8 cellular contexts compared by ENCODE assay signal in the genomic region with DNA sequence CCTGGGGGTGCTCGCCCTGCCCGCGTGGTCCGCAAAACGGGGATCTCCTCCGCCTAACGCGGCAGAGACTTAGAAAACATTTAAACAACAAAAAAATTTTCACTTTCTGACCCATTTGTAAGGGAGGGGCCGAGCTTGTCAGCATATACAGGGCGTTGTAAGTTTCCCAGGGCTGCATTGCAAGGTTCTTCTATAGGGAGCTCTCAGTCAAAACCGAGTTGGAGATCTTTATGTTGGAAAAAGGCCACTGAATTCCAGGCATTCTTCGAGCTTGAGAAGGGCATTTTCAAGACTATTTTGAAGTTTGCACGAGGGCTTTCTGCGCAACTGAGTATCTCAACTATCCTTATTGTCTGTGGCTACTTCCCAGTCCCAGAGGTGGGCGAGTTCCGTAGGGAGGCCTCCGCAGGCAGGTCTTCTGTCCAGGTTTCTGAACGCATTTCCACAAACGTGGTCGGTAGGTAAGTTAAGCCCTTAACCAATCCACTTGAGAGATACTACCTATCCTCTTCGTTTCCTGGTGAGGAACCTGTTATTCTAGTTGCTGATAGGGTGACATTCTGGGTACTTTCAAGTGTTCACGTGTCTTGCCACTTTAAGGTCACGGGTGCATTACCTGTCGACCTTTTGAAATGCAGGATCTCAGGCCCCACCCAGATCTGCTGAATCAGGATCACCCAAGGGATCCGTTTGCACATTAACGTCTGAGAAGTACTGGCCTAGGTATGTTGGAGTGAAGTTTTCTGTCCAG. TPM values are rescaled to one million over a fixed set of nuclear protein-coding genes. Genes with fewer than 3 reads are reported as not detected.
DNase-seq lines count a peak whose midpoint lies in the region; ATAC-seq, FAIRE-seq and TF ChIP-seq lines count a peak whose summit lies in the region.

No MANE protein-coding gene starts in this region.

- no peaks in the 10 kb centered on the region for H3K36me3 ChIP-seq in effector memory CD4-positive, alpha-beta T cell (ENCODE audit: control insufficient read depth, insufficient read depth, low read length)
- no peaks in the 10 kb centered on the region for H3K36me3 ChIP-seq in mesodermal cell (ENCODE audit: control insufficient read depth, insufficient read depth, low read length)

- H3K4me3 ChIP-seq in AG10803 (ENCODE audit: low read length) (peak overlapping the region; percentile 79), mesodermal cell (ENCODE audit: extremely low read depth, insufficient read depth, low read length, poor library complexity, severe bottlenecking) (peak overlapping the region; percentile 61)
- peak overlapping the region; percentile 92 for H3K4me3 ChIP-seq in effector memory CD4-positive, alpha-beta T cell (ENCODE audit: insufficient read depth, low read depth, low read length, poor library complexity, severe bottlenecking)

- peaks cover 9% of the 10 kb centered on the region for H3K4me1 ChIP-seq in effector memory CD4-positive, alpha-beta T cell (ENCODE audit: control insufficient read depth, insufficient read depth, low read length, poor library complexity, severe bottlenecking)
- H3K4me1 ChIP-seq in mesodermal cell (ENCODE audit: control insufficient read depth, insufficient read depth, low read length, poor library complexity, severe bottlenecking): peaks cover 11% of the 10 kb centered on the region

- ATAC-seq in HG03196 (IDR thresholded peaks at IDR 0.05; ENCODE audit: unreplicated experiment): no peak

- no peak for TF ChIP-seq POLR2A in H54 (IDR thresholded peaks at IDR 0.05; ENCODE audit: low read depth, low read length)

- H3K27me3 ChIP-seq in effector memory CD4-positive, alpha-beta T cell (replicated peaks; ENCODE audit: control insufficient read depth, insufficient read depth, low read length, poor library complexity, severe bottlenecking): no peaks in the 10 kb centered on the region

- FAIRE-seq in H54 (lab: Jason Lieb, UNC): peak; percentile 78

- peak; percentile 80 for DNase-seq in AG10803 (ENCODE audit: low read depth)
- peak; percentile 55 for DNase-seq in H54 (ENCODE audit: insufficient read length, low spot score)
- DNase-seq in OCI-M1 (lab: John Stamatoyannopoulos, UW): peak; percentile 58
- DNase-seq in effector memory CD4-positive, alpha-beta T cell: no peak
- no peak for DNase-seq in stimulated activated CD4-positive, alpha-beta T cell treated with anti-CD3 and anti-CD28 coated beads, Interleukin-4, amount 100 ng/mL, for 4 hours
- DNase-seq in NCI-H2171 treated with DMSO at 0.1 percent for 48 hours (lab: John Stamatoyannopoulos, UW): no peak

- TF ChIP-seq CTCF in AG10803 (conservative IDR thresholded peaks at IDR 0.05; ENCODE audit: low read length): no peak

- H3K9me3 ChIP-seq in effector memory CD4-positive, alpha-beta T cell (ENCODE audit: control insufficient read depth, low read length): no peaks in the 10 kb centered on the region
- no peaks in the 10 kb centered on the region for H3K9me3 ChIP-seq in mesodermal cell (ENCODE audit: control insufficient read depth, low read length)

- H3K27ac ChIP-seq in effector memory CD4-positive, alpha-beta T cell (ENCODE audit: insufficient read depth, low read length, poor library complexity, severe bottlenecking): no peak overlapping the region
- no peak overlapping the region for H3K27ac ChIP-seq in mesodermal cell (ENCODE audit: low read depth, low read length, severe bottlenecking)

- WGBS in mesodermal cell (ENCODE audit: insufficient coverage in 2 of 2), 2 experiments: 13 to 21% methylated on average over 14 to 21 of the region's 26 CpGs

RNA-seq across cellular contexts. Expression of gene TJP2, which starts 51.5 kb away (rescaled TPM):
- 44.0 TPM for polyA plus RNA-seq in mesodermal cell (2013, experiment 1 of 2)
- polyA plus RNA-seq in mesodermal cell (2013, experiment 2 of 2): 46.7 TPM

Comparison
In these comparisons a context has a peak if more than half of its experiments do, and no peak if none do; other contexts are left out.
1. DNase-seq: peak in AG10803 (single experiment), H54 (single experiment) and OCI-M1 (single experiment); none in effector memory CD4-positive, alpha-beta T cell (0 of 3), stimulated activated CD4-positive, alpha-beta T cell treated with anti-CD3 and anti-CD28 coated beads, Interleukin-4, amount 100 ng/mL, for 4 hours (0 of 2) and NCI-H2171 treated with DMSO at 0.1 percent for 48 hours (single experiment).
2. Peak in every context shown above with its lines, with median percentiles within 50 percentile points of each other: H3K4me3 ChIP-seq.